Comparison of ENCODE assay signal across 8 cellular contexts in the genomic region with DNA sequence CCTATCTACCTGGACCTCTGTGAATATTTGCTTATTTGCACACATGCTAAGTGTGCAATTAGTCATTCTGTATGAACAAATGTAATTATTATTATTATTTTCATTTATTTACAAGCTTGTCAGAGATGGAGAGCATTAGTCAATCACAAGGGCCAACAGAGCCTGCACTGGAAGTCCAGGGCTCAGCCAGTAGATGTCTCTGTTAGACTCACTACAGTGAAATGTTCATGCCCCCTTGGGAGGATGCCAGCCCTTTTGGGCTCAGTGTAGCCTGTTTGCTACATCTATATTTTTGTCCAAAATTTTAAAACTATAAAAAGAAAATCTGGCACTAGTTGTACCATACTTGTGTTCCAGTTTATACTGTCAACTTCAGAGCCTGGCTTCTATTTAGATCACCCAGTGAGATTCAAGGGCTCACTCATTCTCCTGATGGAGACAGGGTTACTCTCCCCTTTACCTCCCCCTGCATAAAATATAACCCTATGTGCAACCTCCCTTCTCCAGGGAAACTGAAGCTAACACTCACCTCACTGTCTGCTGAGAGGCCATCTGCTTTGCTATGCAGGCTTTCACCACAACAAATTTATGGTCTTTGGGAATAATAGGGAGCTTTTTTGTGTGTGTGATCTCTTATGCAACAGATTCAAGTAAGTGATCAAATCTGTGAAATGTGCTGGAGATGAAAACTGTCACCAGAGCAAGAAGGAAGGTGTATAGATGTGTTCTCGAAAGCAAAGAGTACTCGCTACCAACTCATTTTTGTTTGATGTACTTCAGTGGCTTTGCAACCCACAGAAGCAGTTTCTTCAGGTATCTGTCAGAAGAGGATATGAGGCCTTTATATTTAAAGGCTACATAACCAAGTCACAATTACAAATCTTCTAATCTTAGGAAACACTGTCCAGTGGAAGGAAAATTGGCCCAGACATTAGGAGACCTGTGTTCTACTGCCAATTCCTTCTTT.
DNase-seq lines count a peak whose midpoint lies in the region; ATAC-seq and TF ChIP-seq lines count a peak whose summit lies in the region.

No MANE protein-coding gene starts in this region.

- TF ChIP-seq CTCF in C4-2B (conservative IDR thresholded peaks at IDR 0.05) = peak; percentile 50

- POLR2A ChIA-PET in activated CD8-positive, alpha-beta T cell treated with anti-CD3 and anti-CD28 coated beads, Interleukin-2, amount 10 ng/mL, durations not matched to agents 7 days and 5 days (lab: Charles Lee) = interaction anchor here (1.1 to 1.2 kb wide), 2 partner anchors 99 to 100 kb away, joined by 3 to 5 read pairs; partner anchors contain the start of gene TLE4

- intact Hi-C loops in left cardiac atrium (cut with DNase I) = no loop called here

- ATAC-seq in activated CD8-positive, alpha-beta T cell treated with anti-CD3 and anti-CD28 coated beads, Interleukin-2, amount 10 ng/mL, durations not matched to agents 7 days and 5 days = no peak
- ATAC-seq in left cardiac atrium (peak; percentile 83 to 87), GM21576 (IDR thresholded peaks at IDR 0.05; ENCODE audit: unreplicated experiment) (no peak), GM21423 (IDR thresholded peaks at IDR 0.05; ENCODE audit: unreplicated experiment) (no peak)
- peak; percentile 46 for ATAC-seq in stimulated activated effector memory CD8-positive, alpha-beta T cell treated with anti-CD3 and anti-CD28 coated beads, Interleukin-12 subunit alpha, Interleukin-12 subunit beta, amount 100 ng/mL, for 72 hours

- H3K4me3 Mint-ChIP-seq in activated CD8-positive, alpha-beta T cell treated with anti-CD3 and anti-CD28 coated beads, Interleukin-2, amount 10 ng/mL, durations not matched to agents 7 days and 5 days = no peak overlapping the region
- H3K4me3 Mint-ChIP-seq in stimulated activated effector memory CD8-positive, alpha-beta T cell treated with anti-CD3 and anti-CD28 coated beads, Interleukin-12 subunit alpha, Interleukin-12 subunit beta, amount 100 ng/mL, for 72 hours = no peak overlapping the region

- DNase-seq in HCEC 1CT (peak; percentile 68), left cardiac atrium (peak; percentile 70), NCI-H128 (lab: John Stamatoyannopoulos, UW; ENCODE audit: unreplicated experiment) (no peak)
- peak; percentile 25 for DNase-seq in activated CD8-positive, alpha-beta T cell treated with anti-CD3 and anti-CD28 coated beads, Interleukin-2, amount 10 ng/mL, durations not matched to agents 7 days and 5 days
- no peak for DNase-seq in stimulated activated effector memory CD8-positive, alpha-beta T cell treated with anti-CD3 and anti-CD28 coated beads, Interleukin-12 subunit alpha, Interleukin-12 subunit beta, amount 100 ng/mL, for 72 hours (ENCODE audit: low spot score in 2 of 2)

- no peak overlapping the region for H3K27ac ChIP-seq in C4-2B

- peaks cover 3% of the 10 kb centered on the region for H3K9me3 Mint-ChIP-seq in activated CD8-positive, alpha-beta T cell treated with anti-CD3 and anti-CD28 coated beads, Interleukin-2, amount 10 ng/mL, durations not matched to agents 7 days and 5 days (ENCODE audit: insufficient read depth)
- no peaks in the 10 kb centered on the region for H3K9me3 Mint-ChIP-seq in stimulated activated effector memory CD8-positive, alpha-beta T cell treated with anti-CD3 and anti-CD28 coated beads, Interleukin-12 subunit alpha, Interleukin-12 subunit beta, amount 100 ng/mL, for 72 hours

- no peaks in the 10 kb centered on the region for H3K36me3 Mint-ChIP-seq in activated CD8-positive, alpha-beta T cell treated with anti-CD3 and anti-CD28 coated beads, Interleukin-2, amount 10 ng/mL, durations not matched to agents 7 days and 5 days (ENCODE audit: low read depth)
- H3K36me3 Mint-ChIP-seq in stimulated activated effector memory CD8-positive, alpha-beta T cell treated with anti-CD3 and anti-CD28 coated beads, Interleukin-12 subunit alpha, Interleukin-12 subunit beta, amount 100 ng/mL, for 72 hours = no peaks in the 10 kb centered on the region

- peaks cover 28% of the 10 kb centered on the region for H3K4me1 Mint-ChIP-seq in activated CD8-positive, alpha-beta T cell treated with anti-CD3 and anti-CD28 coated beads, Interleukin-2, amount 10 ng/mL, durations not matched to agents 7 days and 5 days (ENCODE audit: low read depth)
- H3K4me1 Mint-ChIP-seq in stimulated activated effector memory CD8-positive, alpha-beta T cell treated with anti-CD3 and anti-CD28 coated beads, Interleukin-12 subunit alpha, Interleukin-12 subunit beta, amount 100 ng/mL, for 72 hours = no peaks in the 10 kb centered on the region

- CTCF ChIA-PET in activated CD8-positive, alpha-beta T cell treated with anti-CD3 and anti-CD28 coated beads, Interleukin-2, amount 10 ng/mL, durations not matched to agents 7 days and 5 days (lab: Charles Lee) = interaction anchor here (1.1 to 2.4 kb wide), 4 partner anchors 84 to 96 kb away, joined by 3 to 8 read pairs (median 3); no protein-coding TSS in a partner anchor

- H3K27me3 Mint-ChIP-seq in activated CD8-positive, alpha-beta T cell treated with anti-CD3 and anti-CD28 coated beads, Interleukin-2, amount 10 ng/mL, durations not matched to agents 7 days and 5 days (ENCODE audit: low read depth) = no peaks in the 10 kb centered on the region

- no peak overlapping the region for H3K27ac Mint-ChIP-seq in activated CD8-positive, alpha-beta T cell treated with anti-CD3 and anti-CD28 coated beads, Interleukin-2, amount 10 ng/mL, durations not matched to agents 7 days and 5 days
- no peak overlapping the region for H3K27ac Mint-ChIP-seq in stimulated activated effector memory CD8-positive, alpha-beta T cell treated with anti-CD3 and anti-CD28 coated beads, Interleukin-12 subunit alpha, Interleukin-12 subunit beta, amount 100 ng/mL, for 72 hours

Comparison
In these comparisons a context has a peak if more than half of its experiments do, and no peak if none do; other contexts are left out.
1. DNase-seq: peak in HCEC 1CT (single experiment), activated CD8-positive, alpha-beta T cell treated with anti-CD3 and anti-CD28 coated beads, Interleukin-2, amount 10 ng/mL, durations not matched to agents 7 days and 5 days (single experiment) and left cardiac atrium (single experiment); none in stimulated activated effector memory CD8-positive, alpha-beta T cell treated with anti-CD3 and anti-CD28 coated beads, Interleukin-12 subunit alpha, Interleukin-12 subunit beta, amount 100 ng/mL, for 72 hours (0 of 2) and NCI-H128 (single experiment).
2. ATAC-seq: peak in left cardiac atrium (2 of 2) and stimulated activated effector memory CD8-positive, alpha-beta T cell treated with anti-CD3 and anti-CD28 coated beads, Interleukin-12 subunit alpha, Interleukin-12 subunit beta, amount 100 ng/mL, for 72 hours (single experiment); none in activated CD8-positive, alpha-beta T cell treated with anti-CD3 and anti-CD28 coated beads, Interleukin-2, amount 10 ng/mL, durations not matched to agents 7 days and 5 days (single experiment), GM21576 (single experiment) and GM21423 (single experiment).